Comparison of ENCODE assay signal across 8 cellular contexts in genomic region chr10:80462986-80463741, GRCh38. TPM values are rescaled to one million over a fixed set of nuclear protein-coding genes. Genes with fewer than 3 reads are reported as not detected.
DNase-seq lines count a peak whose midpoint lies in the region; ATAC-seq and TF ChIP-seq lines count a peak whose summit lies in the region.

No MANE protein-coding gene starts in this region.

- H3K4me1 Mint-ChIP-seq in CD4-positive, alpha-beta memory T cell, result peaks cover 84 to 100% (median 94%) of the 10 kb centered on the region in 4 donors
- peaks cover 91% of the 10 kb centered on the region for H3K4me1 Mint-ChIP-seq in osteocyte (ENCODE audit: unreplicated experiment)

- H3K4me3 Mint-ChIP-seq in CD4-positive, alpha-beta memory T cell, result peak overlapping the region; percentile 82 to 100 (median 97)
- peak overlapping the region; percentile 46 for H3K4me3 Mint-ChIP-seq in osteocyte (ENCODE audit: unreplicated experiment)

- H3K36me3 ChIP-seq in CD4-positive, alpha-beta memory T cell (ENCODE audit: insufficient read depth, low read length), result no peaks in the 10 kb centered on the region
- no peaks in the 10 kb centered on the region for H3K36me3 ChIP-seq in mucosa of descending colon (ENCODE audit: low read depth)

- ATAC-seq in GM19452 (IDR thresholded peaks at IDR 0.05; ENCODE audit: unreplicated experiment) (peak; percentile 27), mucosa of descending colon (no peak), HG02970 (IDR thresholded peaks at IDR 0.05; ENCODE audit: low FRiP score, unreplicated experiment) (no peak)

- no peaks in the 10 kb centered on the region for H3K27me3 ChIP-seq in CD4-positive, alpha-beta memory T cell (ENCODE audit: insufficient read depth, low read length)

- peaks cover 99% of the 10 kb centered on the region for H3K4me1 ChIP-seq in CD4-positive, alpha-beta memory T cell (ENCODE audit: insufficient read depth, low read length)
- peaks cover 91% of the 10 kb centered on the region for H3K4me1 ChIP-seq in mucosa of descending colon (ENCODE audit: low read depth)

- CTCF ChIA-PET in CD4-positive, alpha-beta memory T cell (lab: Charles Lee; ENCODE audit: partially characterized antibody), result interaction anchor here (0.8 to 20.7 kb wide), 7 partner anchors 14 to 83 kb away, joined by 3 to 516 read pairs (median 7); no protein-coding TSS in a partner anchor

- H3K9me3 Mint-ChIP-seq in CD4-positive, alpha-beta memory T cell, result peaks cover 0 to 1% (median 0%) of the 10 kb centered on the region in 8 donors
- H3K9me3 Mint-ChIP-seq in osteocyte (ENCODE audit: unreplicated experiment), result no peaks in the 10 kb centered on the region

- POLR2A ChIA-PET in CD4-positive, alpha-beta memory T cell (lab: Charles Lee; ENCODE audit: partially characterized antibody), result interaction anchor here (21.5 to 31.9 kb wide), 4 partner anchors 5 to 38 kb away, joined by 598 to 906 read pairs (median 656); partner anchors contain the start of gene TSPAN14

- H3K27me3 Mint-ChIP-seq in CD4-positive, alpha-beta memory T cell, result no peaks in the 10 kb centered on the region
- H3K27me3 Mint-ChIP-seq in osteocyte (ENCODE audit: unreplicated experiment), result no peaks in the 10 kb centered on the region

- H3K4me3 ChIP-seq in CD4-positive, alpha-beta memory T cell (ENCODE audit: low read length in 2 of 2), result peak overlapping the region; percentile 48 to 58
- H3K4me3 ChIP-seq in coronary artery (peak overlapping the region; percentile 52), mucosa of descending colon (no peak overlapping the region)

- no peak for TF ChIP-seq CTCF in coronary artery (IDR thresholded peaks at IDR 0.05)
- no peak for TF ChIP-seq CTCF in osteocyte (IDR thresholded peaks at IDR 0.05)
- no peak for TF ChIP-seq CTCF in mucosa of descending colon (IDR thresholded peaks at IDR 0.05)

- peaks cover 11 to 27% of the 10 kb centered on the region in 2 donors for H3K36me3 Mint-ChIP-seq in CD4-positive, alpha-beta memory T cell
- H3K36me3 Mint-ChIP-seq in osteocyte (ENCODE audit: unreplicated experiment), result no peaks in the 10 kb centered on the region

- H3K27ac ChIP-seq in CD4-positive, alpha-beta memory T cell (ENCODE audit: low read depth, low read length), result peak overlapping the region; percentile 83
- peak overlapping the region; percentile 56 to 83 for H3K27ac ChIP-seq in coronary artery

- intact Hi-C loops in CD4-positive, alpha-beta memory T cell (cut with micrococcal nuclease), result no loop called here
- intact Hi-C loops in mucosa of descending colon (cut with DNase I, micrococcal nuclease), result no loop called here

- DNase-seq in CD4-positive, alpha-beta memory T cell, result no peak
- DNase-seq in NCI-H1694 treated with DMSO at 0.1 percent for 48 hours (lab: John Stamatoyannopoulos, UW) (peak; percentile 85), coronary artery (ENCODE audit: low spot score) (no peak), osteocyte (ENCODE audit: extremely low spot score, unreplicated experiment) (no peak), mucosa of descending colon (no peak), SHP77 (lab: John Stamatoyannopoulos, UW) (no peak)

- H3K9me3 ChIP-seq in CD4-positive, alpha-beta memory T cell (ENCODE audit: control insufficient read depth in 1 of 2, low read length in 2 of 2), result no peaks in the 10 kb centered on the region
- no peaks in the 10 kb centered on the region for H3K9me3 ChIP-seq in mucosa of descending colon

- peak overlapping the region; percentile 93 to 100 (median 96) for H3K27ac Mint-ChIP-seq in CD4-positive, alpha-beta memory T cell
- peak overlapping the region; percentile 77 for H3K27ac Mint-ChIP-seq in osteocyte (ENCODE audit: unreplicated experiment)

RNA-seq across cellular contexts. Expression of gene TSPAN14, which starts 9.1 kb away (rescaled TPM):
- 100 to 1,000 TPM; 151 to 153 TPM for total RNA-seq in CD4-positive, alpha-beta memory T cell
- 100 to 1,000 TPM; 148 to 246 TPM for polyA plus RNA-seq in CD4-positive, alpha-beta memory T cell
- total RNA-seq in osteocyte (50.7 and 51.4 TPM in 2 replicates), mucosa of descending colon (10 to 100 TPM; 75.5 to 96.5 (median 81.0) TPM)

RNA-seq across cellular contexts. Expression of gene PRXL2A, which starts 54.8 kb away (rescaled TPM):
- total RNA-seq in CD4-positive, alpha-beta memory T cell, result 1 to 10 TPM; 3.6 to 4.7 TPM
- 1 to 10 TPM; 3.8 to 6.0 TPM for polyA plus RNA-seq in CD4-positive, alpha-beta memory T cell
- total RNA-seq in osteocyte, result 56.8 and 59.2 TPM in 2 replicates
- 100 to 1,000 TPM in 1 of 3 donors, 10 to 100 TPM in 2; 95.2 to 123 (median 95.8) TPM for total RNA-seq in mucosa of descending colon

Comparison
In these comparisons a context has a peak if more than half of its experiments do, and no peak if none do; other contexts are left out.
1. RNA of gene PRXL2A, which starts 54.8 kb away (total RNA-seq): 95.2 to 123 TPM in mucosa of descending colon and 56.8 to 59.2 TPM in osteocyte; 3.6 to 4.7 TPM in CD4-positive, alpha-beta memory T cell; every median in the first group is over 10 times any median in the second.